In genomic region chr11:9459573-9460321, GRCh38 we compare ENCODE assay signal across 1 cellular context.
TF ChIP-seq lines count a peak whose summit lies in the region.

No MANE protein-coding gene starts in this region.

TF ChIP-seq in K562, 482 proteins besides CTCF, POLR2A, EP300 and RAD21 (continued from another document):
- TF ChIP-seq ARID4B (CRISPR knock-in tag; IDR thresholded peaks at IDR 0.05) (peak; percentile 35; the same call in 1 of the 2 replicates), ZNF584 (CRISPR knock-in tag; IDR thresholded peaks at IDR 0.05; ENCODE audit: low read depth) (0 out of 2 replicates have a peak, but pooled peaks have one; percentile 52), ID3 (CRISPR knock-in tag; IDR thresholded peaks at IDR 0.05) (no peak), ID3 (tag; IDR thresholded peaks at IDR 0.05) (no peak), ZEB2 (IDR thresholded peaks at IDR 0.05) (no peak), ATF3 (IDR thresholded peaks at IDR 0.05) (no peak), ATF3 (CRISPR knock-in tag; conservative IDR thresholded peaks at IDR 0.05) (0 out of 2 replicates have a peak, but pooled peaks have one; percentile 8), SMC3 (conservative IDR thresholded peaks at IDR 0.05; ENCODE audit: insufficient read depth, low read depth, low read length) (0 out of 2 replicates have a peak, but pooled peaks have one; percentile 18), HMBOX1 (IDR thresholded peaks at IDR 0.05) (peak; percentile 88), RFX1 (IDR thresholded peaks at IDR 0.05) (no peak), TEAD1 (CRISPR knock-in tag; IDR thresholded peaks at IDR 0.05) (0 out of 4 replicates have a peak, but pooled peaks of 1 of the 2 experiments have one; percentile 3), TRIM28 (IDR thresholded peaks at IDR 0.05) (0 out of 2 replicates have a peak, but pooled peaks have one; percentile 14), KDM2B (CRISPR knock-in tag; IDR thresholded peaks at IDR 0.05) (no peak), ATF6 (CRISPR knock-in tag; IDR thresholded peaks at IDR 0.05) (peak; percentile 71; the same call in 1 of the 2 replicates), ZNF696 (CRISPR knock-in tag; conservative IDR thresholded peaks at IDR 0.05) (no peak), TSHZ1 (CRISPR knock-in tag; IDR thresholded peaks at IDR 0.05) (no peak), TAF15 (IDR thresholded peaks at IDR 0.05; ENCODE audit: low read depth, low read length) (no peak)
